ENCODE assay signal across 26 cellular contexts in the genomic region with DNA sequence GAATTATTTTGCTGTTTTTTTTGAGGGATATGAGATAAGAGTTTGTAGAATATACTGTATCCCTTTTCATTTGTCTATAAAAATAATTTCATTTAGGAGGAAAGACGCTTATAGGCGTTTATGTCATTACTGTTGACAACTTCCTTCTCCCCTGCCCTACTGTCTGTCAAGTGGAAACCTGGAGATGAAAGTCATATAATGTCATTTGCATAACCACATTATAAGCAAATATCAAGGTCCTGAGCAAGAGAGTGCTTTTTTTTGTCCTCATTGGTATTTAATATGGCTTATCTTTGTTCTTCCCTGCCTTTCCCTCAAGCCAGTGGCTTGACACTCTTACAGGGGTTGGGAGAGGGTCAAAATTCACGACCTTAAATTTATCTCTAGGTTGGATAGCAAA. TPM values are rescaled to one million over a fixed set of nuclear protein-coding genes. Genes with fewer than 3 reads are reported as not detected.
DNase-seq lines count a peak whose midpoint lies in the region; ATAC-seq and TF ChIP-seq lines count a peak whose summit lies in the region.
"Had no signal": no experiment of that assay in that cellular context is flagged by ENCODE, and none has a peak within 500 bp of the region (broad histone marks: within the 10 kb centered on the region; RNA-seq: fewer than 3 reads in every experiment).

No MANE protein-coding gene starts in this region.

- no peak overlapping the region for H3K4me2 ChIP-seq in OCI-LY1 (ENCODE audit: low read length)
- H3K4me2 ChIP-seq: GM23338 had no signal

- H3K4me1 Mint-ChIP-seq in activated naive CD8-positive, alpha-beta T cell treated with anti-CD3 and anti-CD28 coated beads for 36 hours, result peaks cover 37% of the 10 kb centered on the region
- peaks cover 43% of the 10 kb centered on the region for H3K4me1 Mint-ChIP-seq in activated naive CD8-positive, alpha-beta T cell treated with anti-CD3 and anti-CD28 coated beads, Interleukin-2, amount 50 U/mL, for 24 hours
- peaks cover 29% of the 10 kb centered on the region for H3K4me1 Mint-ChIP-seq in activated naive CD4-positive, alpha-beta T cell treated with anti-CD3 and anti-CD28 coated beads, Interleukin-2, amount 10 ng/mL, durations not matched to agents 7 days and 5 days

- H3K9me2 ChIP-seq in OCI-LY1 (ENCODE audit: low read depth, low read length), result no peaks in the 10 kb centered on the region

- no peaks in the 10 kb centered on the region for H3F3A ChIP-seq in OCI-LY1 (ENCODE audit: insufficient read depth, low read length)

- no peaks in the 10 kb centered on the region for H4K20me1 ChIP-seq in OCI-LY1 (ENCODE audit: insufficient read depth, low read length)

- H3K27me3 ChIP-seq in OCI-LY1 (ENCODE audit: insufficient read depth, low read length), result no peaks in the 10 kb centered on the region

- no peak overlapping the region for H2AFZ ChIP-seq in OCI-LY1 (ENCODE audit: low read length)
- H2AFZ ChIP-seq: GM23338 had no signal

- H3K27ac Mint-ChIP-seq in activated naive CD8-positive, alpha-beta T cell treated with anti-CD3 and anti-CD28 coated beads for 36 hours, result peak overlapping the region; percentile 35
- no peak overlapping the region for H3K27ac Mint-ChIP-seq in activated naive CD8-positive, alpha-beta T cell treated with anti-CD3 and anti-CD28 coated beads, Interleukin-2, amount 50 U/mL, for 24 hours
- H3K27ac Mint-ChIP-seq in activated naive CD4-positive, alpha-beta T cell treated with anti-CD3 and anti-CD28 coated beads, Interleukin-2, amount 10 ng/mL, durations not matched to agents 7 days and 5 days, result no peak overlapping the region
- H3K27ac Mint-ChIP-seq: GM23338; stimulated activated effector memory CD8-positive, alpha-beta T cell treated with anti-CD3 and anti-CD28 coated beads, Interleukin-12 subunit alpha, Interleukin-12 subunit beta, amount 100 ng/mL, for 72 hours had no signal

- no peak for TF ChIP-seq CTCF in OCI-LY1 (IDR thresholded peaks at IDR 0.05; ENCODE audit: low read length)

- H3K4me3 Mint-ChIP-seq in activated naive CD8-positive, alpha-beta T cell treated with anti-CD3 and anti-CD28 coated beads for 36 hours, result no peak overlapping the region
- H3K4me3 Mint-ChIP-seq in activated naive CD8-positive, alpha-beta T cell treated with anti-CD3 and anti-CD28 coated beads, Interleukin-2, amount 50 U/mL, for 24 hours, result no peak overlapping the region
- no peak overlapping the region for H3K4me3 Mint-ChIP-seq in activated naive CD4-positive, alpha-beta T cell treated with anti-CD3 and anti-CD28 coated beads, Interleukin-2, amount 10 ng/mL, durations not matched to agents 7 days and 5 days
- H3K4me3 Mint-ChIP-seq: GM23338; stimulated activated effector memory CD8-positive, alpha-beta T cell treated with anti-CD3 and anti-CD28 coated beads, Interleukin-12 subunit alpha, Interleukin-12 subunit beta, amount 100 ng/mL, for 72 hours had no signal

- H3K27ac ChIP-seq in OCI-LY1 (ENCODE audit: low read depth, low read length, poor library complexity, severe bottlenecking), result peak overlapping the region; percentile 20
- H3K27ac ChIP-seq: psoas muscle, skin epidermis had no signal

- H3K9ac ChIP-seq in OCI-LY1 (ENCODE audit: low read length), result no peak overlapping the region

- peaks cover 42% of the 10 kb centered on the region for H3K36me3 Mint-ChIP-seq in activated naive CD8-positive, alpha-beta T cell treated with anti-CD3 and anti-CD28 coated beads for 36 hours
- H3K36me3 Mint-ChIP-seq in activated naive CD8-positive, alpha-beta T cell treated with anti-CD3 and anti-CD28 coated beads, Interleukin-2, amount 50 U/mL, for 24 hours (ENCODE audit: low read depth), result peaks cover 49% of the 10 kb centered on the region
- H3K36me3 Mint-ChIP-seq in activated naive CD4-positive, alpha-beta T cell treated with anti-CD3 and anti-CD28 coated beads, Interleukin-2, amount 10 ng/mL, durations not matched to agents 7 days and 5 days, result peaks cover 32% of the 10 kb centered on the region

- H3K27me3 Mint-ChIP-seq in activated naive CD8-positive, alpha-beta T cell treated with anti-CD3 and anti-CD28 coated beads for 36 hours, result no peaks in the 10 kb centered on the region
- H3K27me3 Mint-ChIP-seq in activated naive CD8-positive, alpha-beta T cell treated with anti-CD3 and anti-CD28 coated beads, Interleukin-2, amount 50 U/mL, for 24 hours, result no peaks in the 10 kb centered on the region
- H3K27me3 Mint-ChIP-seq in activated naive CD4-positive, alpha-beta T cell treated with anti-CD3 and anti-CD28 coated beads, Interleukin-2, amount 10 ng/mL, durations not matched to agents 7 days and 5 days, result no peaks in the 10 kb centered on the region

- H3K9me3 Mint-ChIP-seq in activated naive CD8-positive, alpha-beta T cell treated with anti-CD3 and anti-CD28 coated beads for 36 hours, result peaks cover 1% of the 10 kb centered on the region
- H3K9me3 Mint-ChIP-seq in activated naive CD8-positive, alpha-beta T cell treated with anti-CD3 and anti-CD28 coated beads, Interleukin-2, amount 50 U/mL, for 24 hours, result no peaks in the 10 kb centered on the region
- H3K9me3 Mint-ChIP-seq in activated naive CD4-positive, alpha-beta T cell treated with anti-CD3 and anti-CD28 coated beads, Interleukin-2, amount 10 ng/mL, durations not matched to agents 7 days and 5 days, result peaks cover 1% of the 10 kb centered on the region
- H3K9me3 Mint-ChIP-seq: stimulated activated effector memory CD8-positive, alpha-beta T cell treated with anti-CD3 and anti-CD28 coated beads, Interleukin-12 subunit alpha, Interleukin-12 subunit beta, amount 100 ng/mL, for 72 hours had no signal

- peaks cover 22% of the 10 kb centered on the region for H3K4me1 ChIP-seq in OCI-LY1 (ENCODE audit: insufficient read depth, low read length, severe bottlenecking)
- H3K4me1 ChIP-seq: psoas muscle had no signal

- no peak overlapping the region for H3K4me3 ChIP-seq in OCI-LY1 (ENCODE audit: low read depth, low read length, poor library complexity, severe bottlenecking)
- H3K4me3 ChIP-seq: GM23338, lung, psoas muscle, skin epidermis had no signal

- CTCF ChIA-PET in activated naive CD4-positive, alpha-beta T cell treated with anti-CD3 and anti-CD28 coated beads, Interleukin-2, amount 10 ng/mL, durations not matched to agents 7 days and 5 days (lab: Charles Lee), result no interaction called here

- DNase-seq in activated naive CD8-positive, alpha-beta T cell treated with anti-CD3 and anti-CD28 coated beads for 36 hours, result no peak
- DNase-seq in activated naive CD8-positive, alpha-beta T cell treated with anti-CD3 and anti-CD28 coated beads, Interleukin-2, amount 50 U/mL, for 24 hours, result no peak
- no peak for DNase-seq in activated naive CD4-positive, alpha-beta T cell treated with anti-CD3 and anti-CD28 coated beads, Interleukin-2, amount 10 ng/mL, durations not matched to agents 7 days and 5 days
- DNase-seq in KG1 (lab: John Stamatoyannopoulos, UW) (no peak), Kasumi-1 (lab: John Stamatoyannopoulos, UW) (no peak)
- no peak for DNase-seq in activated CD4-positive, alpha-beta T cell treated with anti-CD3 and anti-CD28 coated beads for 48 hours
- DNase-seq: 8988T; activated CD4-positive, CD25-positive, alpha-beta regulatory T cell; activated naive CD4-positive, alpha-beta T cell treated with Interleukin-2 at 50 U/mL for 16 hours; activated T-cell treated with anti-CD3 and anti-CD28 coated beads, Interleukin-2, amount 50 U/mL, for 1 hour; Calu3; central memory CD4-positive, alpha-beta T cell; glutamatergic neuron; kidney glomerular epithelial cell; NCI-H187; NCI-H774; psoas muscle; stimulated activated CD4-positive, alpha-beta T cell treated with anti-CD3 and anti-CD28 coated beads, Interleukin-2, amount 100 ng/mL, for 24 hours; T1000 had no signal

- H3K36me3 ChIP-seq in OCI-LY1 (ENCODE audit: insufficient read depth, low read length), result peaks cover 74% of the 10 kb centered on the region

- ATAC-seq in activated naive CD8-positive, alpha-beta T cell treated with anti-CD3 and anti-CD28 coated beads, Interleukin-2, amount 50 U/mL, for 24 hours, result no peak
- peak; percentile 38 for ATAC-seq in HG02981 (IDR thresholded peaks at IDR 0.05; ENCODE audit: unreplicated experiment)
- ATAC-seq: GM23338; psoas muscle; Right ventricle myocardium inferior; stimulated activated effector memory CD8-positive, alpha-beta T cell treated with anti-CD3 and anti-CD28 coated beads, Interleukin-12 subunit alpha, Interleukin-12 subunit beta, amount 100 ng/mL, for 72 hours had no signal

- H3K9me3 ChIP-seq in OCI-LY1 (ENCODE audit: low read length), result 0 out of 2 replicates have a peak, but pooled peaks cover 6% of the 10 kb centered on the region

- no peaks in the 10 kb centered on the region for H3K79me2 ChIP-seq in OCI-LY1 (ENCODE audit: insufficient read depth, low read length)

RNA-seq across cellular contexts. Expression of gene LRP2BP, which starts 55.8 kb away (rescaled TPM):
- under 1 TPM; 0.41 to 0.44 TPM for total RNA-seq in activated naive CD8-positive, alpha-beta T cell treated with anti-CD3 and anti-CD28 coated beads for 36 hours

RNA-seq across cellular contexts. Expression of gene ANKRD37, which starts 56.7 kb away (rescaled TPM):
- total RNA-seq in activated naive CD8-positive, alpha-beta T cell treated with anti-CD3 and anti-CD28 coated beads for 36 hours, result 10 to 100 TPM; 12.5 to 14.1 TPM
